2 cellular contexts compared by ENCODE assay signal in the genomic region with DNA sequence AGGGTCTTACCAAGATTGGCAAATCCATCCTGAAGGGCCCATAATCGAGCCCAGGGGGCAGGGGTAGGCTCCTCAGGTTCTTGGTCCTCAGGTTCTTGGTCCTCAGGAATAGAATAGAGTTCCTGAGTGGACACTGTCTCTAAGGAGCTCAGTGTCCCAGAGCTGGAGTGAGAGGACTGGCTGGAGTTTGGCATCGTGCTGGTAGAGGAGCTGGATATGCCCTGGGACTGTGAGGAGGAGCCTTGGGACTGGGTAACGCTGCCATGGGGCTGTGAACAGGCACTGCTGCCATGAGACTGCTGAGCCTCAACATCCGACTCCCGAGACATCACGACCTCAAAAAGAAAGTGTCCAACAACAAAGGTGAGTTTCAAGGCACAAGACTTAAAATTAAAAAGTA.
TF ChIP-seq lines count a peak whose summit lies in the region.

No MANE protein-coding gene starts in this region.

TF ChIP-seq in WTC11, 78 proteins besides CTCF, POLR2A, EP300 and RAD21 (continued from another document):
- TF ChIP-seq, protein P1, sequence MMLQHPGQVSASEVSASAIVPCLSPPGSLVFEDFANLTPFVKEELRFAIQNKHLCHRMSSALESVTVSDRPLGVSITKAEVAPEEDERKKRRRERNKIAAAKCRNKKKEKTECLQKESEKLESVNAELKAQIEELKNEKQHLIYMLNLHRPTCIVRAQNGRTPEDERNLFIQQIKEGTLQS (CRISPR knock-in tag; conservative IDR thresholded peaks at IDR 0.05) = no peak
- no peak for TF ChIP-seq PRRX2 (CRISPR knock-in tag; IDR thresholded peaks at IDR 0.05)
- no peak for TF ChIP-seq ZNF138 (CRISPR knock-in tag; conservative IDR thresholded peaks at IDR 0.05)
- TF ChIP-seq, protein P2, sequence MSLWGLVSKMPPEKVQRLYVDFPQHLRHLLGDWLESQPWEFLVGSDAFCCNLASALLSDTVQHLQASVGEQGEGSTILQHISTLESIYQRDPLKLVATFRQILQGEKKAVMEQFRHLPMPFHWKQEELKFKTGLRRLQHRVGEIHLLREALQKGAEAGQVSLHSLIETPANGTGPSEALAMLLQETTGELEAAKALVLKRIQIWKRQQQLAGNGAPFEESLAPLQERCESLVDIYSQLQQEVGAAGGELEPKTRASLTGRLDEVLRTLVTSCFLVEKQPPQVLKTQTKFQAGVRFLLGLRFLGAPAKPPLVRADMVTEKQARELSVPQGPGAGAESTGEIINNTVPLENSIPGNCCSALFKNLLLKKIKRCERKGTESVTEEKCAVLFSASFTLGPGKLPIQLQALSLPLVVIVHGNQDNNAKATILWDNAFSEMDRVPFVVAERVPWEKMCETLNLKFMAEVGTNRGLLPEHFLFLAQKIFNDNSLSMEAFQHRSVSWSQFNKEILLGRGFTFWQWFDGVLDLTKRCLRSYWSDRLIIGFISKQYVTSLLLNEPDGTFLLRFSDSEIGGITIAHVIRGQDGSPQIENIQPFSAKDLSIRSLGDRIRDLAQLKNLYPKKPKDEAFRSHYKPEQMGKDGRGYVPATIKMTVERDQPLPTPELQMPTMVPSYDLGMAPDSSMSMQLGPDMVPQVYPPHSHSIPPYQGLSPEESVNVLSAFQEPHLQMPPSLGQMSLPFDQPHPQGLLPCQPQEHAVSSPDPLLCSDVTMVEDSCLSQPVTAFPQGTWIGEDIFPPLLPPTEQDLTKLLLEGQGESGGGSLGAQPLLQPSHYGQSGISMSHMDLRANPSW (CRISPR knock-in tag; conservative IDR thresholded peaks at IDR 0.05; ENCODE audit: low read depth) = no peak

TF ChIP-seq in HepG2, 621 proteins besides CTCF, POLR2A, EP300 and RAD21 (continued from another document):
- TF ChIP-seq, protein P3, sequence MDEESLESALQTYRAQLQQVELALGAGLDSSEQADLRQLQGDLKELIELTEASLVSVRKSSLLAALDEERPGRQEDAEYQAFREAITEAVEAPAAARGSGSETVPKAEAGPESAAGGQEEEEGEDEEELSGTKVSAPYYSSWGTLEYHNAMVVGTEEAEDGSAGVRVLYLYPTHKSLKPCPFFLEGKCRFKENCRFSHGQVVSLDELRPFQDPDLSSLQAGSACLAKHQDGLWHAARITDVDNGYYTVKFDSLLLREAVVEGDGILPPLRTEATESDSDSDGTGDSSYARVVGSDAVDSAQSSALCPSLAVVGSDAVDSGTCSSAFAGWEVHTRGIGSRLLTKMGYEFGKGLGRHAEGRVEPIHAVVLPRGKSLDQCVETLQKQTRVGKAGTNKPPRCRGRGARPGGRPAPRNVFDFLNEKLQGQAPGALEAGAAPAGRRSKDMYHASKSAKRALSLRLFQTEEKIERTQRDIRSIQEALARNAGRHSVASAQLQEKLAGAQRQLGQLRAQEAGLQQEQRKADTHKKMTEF (CRISPR knock-in tag; IDR thresholded peaks at IDR 0.05) = no peak
- TF ChIP-seq ZFX (CRISPR knock-in tag; IDR thresholded peaks at IDR 0.05; ENCODE audit: low read depth) (no peak), ADNP (CRISPR knock-in tag; IDR thresholded peaks at IDR 0.05) (no peak), HNRNPLL (IDR thresholded peaks at IDR 0.05; ENCODE audit: low read depth, low read length, poor library complexity, severe bottlenecking) (no peak), MIXL1 (CRISPR knock-in tag; IDR thresholded peaks at IDR 0.05) (no peak), ZNF605 (CRISPR knock-in tag; IDR thresholded peaks at IDR 0.05) (no peak)
TF ChIP-seq in HepG2: peak in this region for 0.
